In the genomic region with DNA sequence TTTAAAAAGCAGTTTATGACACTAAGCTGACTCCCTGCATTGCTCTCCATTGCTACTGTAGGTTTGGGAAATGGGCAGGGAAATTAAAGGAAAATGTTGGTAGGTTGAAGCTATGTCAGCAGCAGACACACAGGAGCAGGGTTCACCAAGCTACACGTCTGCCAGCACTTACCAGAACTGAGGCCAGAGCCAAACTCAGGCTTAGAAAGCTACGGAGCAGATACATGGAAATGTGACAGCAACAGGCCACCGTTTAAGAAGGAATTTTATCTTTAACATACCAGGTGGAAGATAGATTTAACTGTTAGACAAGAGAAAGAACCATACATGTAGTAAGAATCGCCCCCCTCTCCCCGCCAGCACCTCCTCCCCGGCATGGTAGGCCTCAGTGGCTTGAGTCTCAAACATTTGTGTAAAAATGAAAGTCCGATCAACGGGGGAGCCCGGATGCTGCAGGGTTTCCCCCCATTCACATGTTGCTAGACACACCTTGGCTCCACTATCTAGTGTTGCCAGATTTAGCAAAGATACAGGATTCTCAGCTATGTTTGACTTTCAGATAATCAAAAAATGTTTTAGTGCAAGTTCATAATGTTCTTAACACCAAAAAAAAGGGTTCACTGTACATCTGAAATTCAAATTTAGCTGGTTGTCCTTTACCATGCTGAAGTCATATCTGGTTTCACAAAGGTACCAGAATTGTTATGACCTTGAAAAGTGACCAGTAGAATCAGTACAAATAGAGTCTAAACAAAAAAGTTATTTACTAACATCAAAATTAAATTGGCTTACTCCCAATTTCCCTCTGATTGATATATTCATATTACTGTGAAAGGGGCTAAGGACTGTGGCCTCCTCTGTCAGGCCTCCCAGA, we compare ENCODE assay signal across 12 cellular contexts. TPM values are rescaled to one million over a fixed set of nuclear protein-coding genes. Genes with fewer than 3 reads are reported as not detected.
DNase-seq lines count a peak whose midpoint lies in the region; ATAC-seq, FAIRE-seq and TF ChIP-seq lines count a peak whose summit lies in the region.
"Had no signal": no experiment of that assay in that cellular context is flagged by ENCODE, and none has a peak within 500 bp of the region (broad histone marks: within the 10 kb centered on the region; RNA-seq: fewer than 3 reads in every experiment).

No MANE protein-coding gene starts in this region.

- FAIRE-seq in GM12892 (lab: Jason Lieb, UNC), result no peak
- FAIRE-seq in urothelium cell line (lab: Jason Lieb, UNC), result no peak
- FAIRE-seq: keratinocyte had no signal

- TF ChIP-seq POLR2A in GM12892 (IDR thresholded peaks at IDR 0.05; ENCODE audit: low read depth, low read length), result no peak

- DNase-seq in GM12892 (ENCODE audit: insufficient read length) (peak; percentile 16), AML-193 (lab: John Stamatoyannopoulos, UW) (no peak), urothelium cell line (ENCODE audit: low spot score) (no peak), NCI-H2196 treated with DMSO at 0.1 percent for 48 hours (lab: John Stamatoyannopoulos, UW; ENCODE audit: unreplicated experiment) (no peak)
- no peak for DNase-seq in stimulated activated naive CD4-positive, alpha-beta T cell (lab: John Stamatoyannopoulos, UW)
- DNase-seq: foreskin fibroblast; naive thymus-derived CD8-positive, alpha-beta T cell; NCI-H1436 treated with DMSO at 0.1 percent for 48 hours had no signal

- ATAC-seq in GM19395 (IDR thresholded peaks at IDR 0.05; ENCODE audit: unreplicated experiment) (peak; percentile 94), HG02759 (IDR thresholded peaks at IDR 0.05; ENCODE audit: unreplicated experiment) (peak; percentile 96), HG03442 (IDR thresholded peaks at IDR 0.05; ENCODE audit: unreplicated experiment) (peak; percentile 96)
- ATAC-seq: naive thymus-derived CD8-positive, alpha-beta T cell had no signal

RNA-seq across cellular contexts. Expression of gene OR2T11, which starts 6.7 kb away (rescaled TPM):
- polyA plus RNA-seq in GM12892 (2012; ENCODE audit: missing spikeins), result 0.19 TPM
- polyA plus RNA-seq: keratinocyte; naive thymus-derived CD8-positive, alpha-beta T cell had no signal

RNA-seq across cellular contexts. Expression of gene OR2T35, which starts 16.9 kb away (rescaled TPM):
- 0.23 TPM for polyA plus RNA-seq in GM12892 (2012; ENCODE audit: missing spikeins)
- polyA plus RNA-seq: keratinocyte; naive thymus-derived CD8-positive, alpha-beta T cell had no signal

RNA-seq across cellular contexts. Expression of gene OR2T27, which starts 27.1 kb away (rescaled TPM):
- polyA plus RNA-seq in GM12892 (2012; ENCODE audit: missing spikeins), result not detected
- polyA plus RNA-seq: keratinocyte; naive thymus-derived CD8-positive, alpha-beta T cell had no signal

RNA-seq across cellular contexts. Expression of gene OR2T10, which starts 30.7 kb away (rescaled TPM):
- 0.23 TPM for polyA plus RNA-seq in GM12892 (2012; ENCODE audit: missing spikeins)
- polyA plus RNA-seq: keratinocyte; naive thymus-derived CD8-positive, alpha-beta T cell had no signal

RNA-seq across cellular contexts. Expression of gene OR2T34, which starts 53.7 kb away (rescaled TPM):
- polyA plus RNA-seq in GM12892 (2012; ENCODE audit: missing spikeins), result not detected
- polyA plus RNA-seq: keratinocyte had no signal
